In the genomic region with DNA sequence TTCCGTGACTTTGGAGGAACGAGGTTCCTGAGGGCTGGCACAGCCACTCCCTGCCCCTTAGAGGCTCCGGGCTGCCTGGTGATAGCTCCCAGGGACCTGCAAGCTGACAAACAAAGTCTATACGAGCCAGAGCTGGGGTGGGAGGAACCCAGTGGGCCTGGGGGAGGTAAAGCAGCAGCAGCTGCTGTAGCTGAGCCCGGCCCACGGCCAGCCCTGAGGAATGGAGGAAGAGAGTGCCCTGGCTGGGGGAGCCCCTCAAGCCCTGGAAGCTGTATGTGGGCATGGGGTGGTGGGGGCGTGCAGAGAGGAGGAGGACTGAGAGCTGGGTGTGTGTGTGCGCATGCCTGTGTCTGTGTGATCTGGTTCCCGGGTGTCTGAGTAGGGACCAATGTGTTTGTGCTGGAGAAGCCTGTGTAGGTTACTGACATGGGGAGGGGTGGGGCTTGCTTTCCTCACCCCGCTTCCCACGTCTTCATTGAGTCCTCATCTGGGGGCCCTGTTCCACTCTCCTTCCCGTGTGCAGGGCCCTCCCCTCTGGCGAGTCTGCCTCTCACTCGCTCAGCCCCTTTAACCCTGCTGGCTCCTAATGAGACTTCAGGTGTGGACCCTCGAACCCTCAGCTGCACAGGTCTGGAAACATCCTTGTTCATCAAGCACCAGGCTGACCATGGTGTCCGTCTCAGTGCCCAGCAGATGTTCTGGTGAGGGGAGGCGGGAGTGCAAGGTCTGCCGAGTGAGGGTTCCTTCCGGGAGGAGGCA, we compare ENCODE assay signal across 1 cellular context.
TF ChIP-seq lines count a peak whose summit lies in the region.

No MANE protein-coding gene starts in this region.

TF ChIP-seq in WTC11, 78 proteins besides CTCF, POLR2A, EP300 and RAD21 (continued from another document):
- TF ChIP-seq, protein P1, sequence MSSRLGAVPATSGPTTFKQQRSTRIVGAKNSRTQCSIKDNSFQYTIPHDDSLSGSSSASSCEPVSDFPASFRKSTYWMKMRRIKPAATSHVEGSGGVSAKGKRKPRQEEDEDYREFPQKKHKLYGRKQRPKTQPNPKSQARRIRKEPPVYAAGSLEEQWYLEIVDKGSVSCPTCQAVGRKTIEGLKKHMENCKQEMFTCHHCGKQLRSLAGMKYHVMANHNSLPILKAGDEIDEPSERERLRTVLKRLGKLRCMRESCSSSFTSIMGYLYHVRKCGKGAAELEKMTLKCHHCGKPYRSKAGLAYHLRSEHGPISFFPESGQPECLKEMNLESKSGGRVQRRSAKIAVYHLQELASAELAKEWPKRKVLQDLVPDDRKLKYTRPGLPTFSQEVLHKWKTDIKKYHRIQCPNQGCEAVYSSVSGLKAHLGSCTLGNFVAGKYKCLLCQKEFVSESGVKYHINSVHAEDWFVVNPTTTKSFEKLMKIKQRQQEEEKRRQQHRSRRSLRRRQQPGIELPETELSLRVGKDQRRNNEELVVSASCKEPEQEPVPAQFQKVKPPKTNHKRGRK (CRISPR knock-in tag; IDR thresholded peaks at IDR 0.05; ENCODE audit: borderline replicate concordance): no peak
- TF ChIP-seq, protein P2, sequence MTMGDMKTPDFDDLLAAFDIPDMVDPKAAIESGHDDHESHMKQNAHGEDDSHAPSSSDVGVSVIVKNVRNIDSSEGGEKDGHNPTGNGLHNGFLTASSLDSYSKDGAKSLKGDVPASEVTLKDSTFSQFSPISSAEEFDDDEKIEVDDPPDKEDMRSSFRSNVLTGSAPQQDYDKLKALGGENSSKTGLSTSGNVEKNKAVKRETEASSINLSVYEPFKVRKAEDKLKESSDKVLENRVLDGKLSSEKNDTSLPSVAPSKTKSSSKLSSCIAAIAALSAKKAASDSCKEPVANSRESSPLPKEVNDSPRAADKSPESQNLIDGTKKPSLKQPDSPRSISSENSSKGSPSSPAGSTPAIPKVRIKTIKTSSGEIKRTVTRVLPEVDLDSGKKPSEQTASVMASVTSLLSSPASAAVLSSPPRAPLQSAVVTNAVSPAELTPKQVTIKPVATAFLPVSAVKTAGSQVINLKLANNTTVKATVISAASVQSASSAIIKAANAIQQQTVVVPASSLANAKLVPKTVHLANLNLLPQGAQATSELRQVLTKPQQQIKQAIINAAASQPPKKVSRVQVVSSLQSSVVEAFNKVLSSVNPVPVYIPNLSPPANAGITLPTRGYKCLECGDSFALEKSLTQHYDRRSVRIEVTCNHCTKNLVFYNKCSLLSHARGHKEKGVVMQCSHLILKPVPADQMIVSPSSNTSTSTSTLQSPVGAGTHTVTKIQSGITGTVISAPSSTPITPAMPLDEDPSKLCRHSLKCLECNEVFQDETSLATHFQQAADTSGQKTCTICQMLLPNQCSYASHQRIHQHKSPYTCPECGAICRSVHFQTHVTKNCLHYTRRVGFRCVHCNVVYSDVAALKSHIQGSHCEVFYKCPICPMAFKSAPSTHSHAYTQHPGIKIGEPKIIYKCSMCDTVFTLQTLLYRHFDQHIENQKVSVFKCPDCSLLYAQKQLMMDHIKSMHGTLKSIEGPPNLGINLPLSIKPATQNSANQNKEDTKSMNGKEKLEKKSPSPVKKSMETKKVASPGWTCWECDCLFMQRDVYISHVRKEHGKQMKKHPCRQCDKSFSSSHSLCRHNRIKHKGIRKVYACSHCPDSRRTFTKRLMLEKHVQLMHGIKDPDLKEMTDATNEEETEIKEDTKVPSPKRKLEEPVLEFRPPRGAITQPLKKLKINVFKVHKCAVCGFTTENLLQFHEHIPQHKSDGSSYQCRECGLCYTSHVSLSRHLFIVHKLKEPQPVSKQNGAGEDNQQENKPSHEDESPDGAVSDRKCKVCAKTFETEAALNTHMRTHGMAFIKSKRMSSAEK (CRISPR knock-in tag; IDR thresholded peaks at IDR 0.05; ENCODE audit: borderline replicate concordance): no peak
- no peak for TF ChIP-seq HMGA2 (CRISPR knock-in tag; IDR thresholded peaks at IDR 0.05)
TF ChIP-seq in WTC11: peak in this region for 0.
